In genomic region chr1:11790880-11791715, GRCh38 we compare ENCODE assay signal across 2 cellular contexts.
TF ChIP-seq lines count a peak whose summit lies in the region.

No MANE protein-coding gene starts in this region.

TF ChIP-seq in SK-N-SH treated with all-trans-retinoic acid at 6 μM for 48 hours, 23 proteins besides CTCF, POLR2A, EP300 and RAD21 (continued from another document):
- TF ChIP-seq POU6F1 (CRISPR knock-in tag; IDR thresholded peaks at IDR 0.05; ENCODE audit: borderline replicate concordance, low read depth), result no peak
- TF ChIP-seq ZFP3 (CRISPR knock-in tag; IDR thresholded peaks at IDR 0.05), result no peak
- no peak for TF ChIP-seq PATZ1 (CRISPR knock-in tag; IDR thresholded peaks at IDR 0.05; ENCODE audit: borderline replicate concordance)
- TF ChIP-seq SNAI2 (CRISPR knock-in tag; IDR thresholded peaks at IDR 0.05), result no peak
- TF ChIP-seq TSHZ2 (CRISPR knock-in tag; IDR thresholded peaks at IDR 0.05), result no peak
- no peak for TF ChIP-seq ZNF70 (CRISPR knock-in tag; IDR thresholded peaks at IDR 0.05)
- no peak for TF ChIP-seq CSDC2 (CRISPR knock-in tag; IDR thresholded peaks at IDR 0.05)
- TF ChIP-seq RARB (CRISPR knock-in tag; IDR thresholded peaks at IDR 0.05), result no peak
- no peak for TF ChIP-seq GLIS3 (CRISPR knock-in tag; IDR thresholded peaks at IDR 0.05)
- no peak for TF ChIP-seq OSR1 (CRISPR knock-in tag; IDR thresholded peaks at IDR 0.05)
- no peak for TF ChIP-seq ZNF8 (CRISPR knock-in tag; IDR thresholded peaks at IDR 0.05)

TF ChIP-seq in SK-N-SH, 30 proteins besides CTCF, POLR2A, EP300 and RAD21 (continued from another document):
- TF ChIP-seq ZBTB33 (IDR thresholded peaks at IDR 0.05; ENCODE audit: borderline replicate concordance, low read depth), result no peak
- TF ChIP-seq POLR2AphosphoS5 (IDR thresholded peaks at IDR 0.05; ENCODE audit: low read depth, low read length), result no peak
- no peak for TF ChIP-seq RXRA (IDR thresholded peaks at IDR 0.05; ENCODE audit: borderline replicate concordance, low read depth)
- no peak for TF ChIP-seq GATA2 (CRISPR knock-in tag; IDR thresholded peaks at IDR 0.05)
- no peak for TF ChIP-seq REST (IDR thresholded peaks at IDR 0.05; ENCODE audit: low read depth, low read length)
